Comparison of ENCODE assay signal across 8 cellular contexts in the genomic region with DNA sequence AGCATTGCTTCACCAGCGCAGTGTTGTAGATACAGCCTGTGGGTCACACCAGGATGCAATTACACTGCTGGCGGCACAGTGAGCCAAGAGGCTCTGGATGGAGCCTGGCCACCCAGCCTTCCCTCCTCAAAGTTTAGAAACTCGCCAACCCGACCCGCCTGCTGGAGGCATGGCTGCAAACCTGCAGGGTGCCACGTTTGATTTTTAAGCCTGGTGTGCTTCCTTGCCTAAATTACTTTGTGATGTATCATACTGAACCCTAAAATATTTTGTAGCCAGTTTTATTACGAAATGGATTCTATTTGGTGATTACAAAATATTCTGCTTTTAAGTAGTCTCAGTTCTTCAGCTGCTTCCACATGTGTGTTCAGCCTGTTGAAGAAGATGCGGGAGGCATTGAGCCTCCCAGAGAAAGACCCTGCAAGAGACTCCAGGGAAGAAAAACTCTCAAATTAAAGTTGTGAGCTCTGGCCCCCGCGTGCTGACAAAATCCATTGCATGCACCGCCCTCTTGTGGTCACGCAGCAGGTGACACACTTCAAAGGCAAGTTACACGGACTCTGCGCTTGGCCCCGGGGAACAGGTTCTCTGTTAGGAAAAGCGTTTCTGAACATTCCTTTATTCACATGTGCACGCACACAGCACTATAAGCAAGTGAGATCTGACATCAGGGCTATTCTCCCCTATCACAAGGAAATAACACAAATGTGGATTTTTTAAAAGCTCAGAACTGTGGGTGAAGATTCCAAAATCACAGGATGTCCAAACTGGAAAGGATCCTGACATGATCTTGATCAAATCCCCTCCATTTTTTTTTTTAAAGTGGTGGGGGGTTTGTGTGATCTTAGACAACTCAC.
DNase-seq lines count a peak whose midpoint lies in the region; ATAC-seq and TF ChIP-seq lines count a peak whose summit lies in the region.

No MANE protein-coding gene starts in this region.

- no peaks in the 10 kb centered on the region for H3K9me3 ChIP-seq in CD4-positive, alpha-beta memory T cell (ENCODE audit: control insufficient read depth in 1 of 2, low read length in 2 of 2)
- H3K9me3 ChIP-seq in PC-3 (ENCODE audit: low read length) (no peaks in the 10 kb centered on the region), suprapubic skin (no peaks in the 10 kb centered on the region)

- peaks cover 5 to 7% of the 10 kb centered on the region in 2 donors for H3K27me3 Mint-ChIP-seq in CD4-positive, alpha-beta memory T cell
- H3K27me3 Mint-ChIP-seq in osteocyte (ENCODE audit: unreplicated experiment), result peaks cover 18% of the 10 kb centered on the region

- H3K4me1 ChIP-seq in CD4-positive, alpha-beta memory T cell (ENCODE audit: insufficient read depth, low read length), result no peaks in the 10 kb centered on the region
- H3K4me1 ChIP-seq in PC-3 (ENCODE audit: insufficient read depth, low read length), result no peaks in the 10 kb centered on the region
- peaks cover 3% of the 10 kb centered on the region for H3K4me1 ChIP-seq in suprapubic skin

- no peak overlapping the region for H3K9ac ChIP-seq in PC-3 (ENCODE audit: low read length)

- 25% methylated on average over 16 of the region's 17 CpGs for WGBS in suprapubic skin

- H3K9me3 Mint-ChIP-seq in CD4-positive, alpha-beta memory T cell, result peaks cover 0 to 7% (median under 1%) of the 10 kb centered on the region in 8 donors
- H3K9me3 Mint-ChIP-seq in osteocyte (ENCODE audit: unreplicated experiment), result peaks cover 10% of the 10 kb centered on the region

- peak; percentile 34 to 45 (median 39) for DNase-seq in CD4-positive, alpha-beta memory T cell
- peak; percentile 52 for DNase-seq in HS-5 (ENCODE audit: low read depth)
- DNase-seq in PC-3, result peak; percentile 69
- DNase-seq in activated T-helper 1 cell treated with Interleukin-2 at 50 U/mL for 16 hours (ENCODE audit: low read depth), result peak; percentile 20
- peak; percentile 75 to 94 for DNase-seq in foreskin fibroblast
- no peak for DNase-seq in osteocyte (ENCODE audit: extremely low spot score, unreplicated experiment)
- DNase-seq in suprapubic skin (ENCODE audit: low spot score in 2 of 2), result peak; percentile 89 to 90

- CTCF ChIA-PET in CD4-positive, alpha-beta memory T cell (lab: Charles Lee; ENCODE audit: partially characterized antibody), result interaction anchor here (1.0 to 2.9 kb wide), 4 partner anchors 9 to 428 kb away, joined by 3 to 19 read pairs (median 5); no protein-coding TSS in a partner anchor
- CTCF ChIA-PET in PC-3 (lab: Charles Lee), result interaction anchor here (0.7 to 1.3 kb wide), 6 partner anchors 100 to 414 kb away, joined by 3 to 5 read pairs (median 4); no protein-coding TSS in a partner anchor

- POLR2A ChIA-PET in CD4-positive, alpha-beta memory T cell (lab: Charles Lee; ENCODE audit: partially characterized antibody), result no interaction called here
- POLR2A ChIA-PET in PC-3 (lab: Charles Lee; ENCODE audit: unreplicated experiment), result interaction anchor here (0.5 kb wide), 1 partner anchor 49 kb away, joined by 6 read pairs; no protein-coding TSS in a partner anchor

- ATAC-seq in PC-3, result peak; percentile 89
- ATAC-seq in GM21619 (IDR thresholded peaks at IDR 0.05; ENCODE audit: unreplicated experiment), result no peak

- no TSS peak for BruUV-seq in PC-3 (replicated peaks; lab: Mats Ljungman, UMichigan)

- peak overlapping the region; percentile 39; the same call in 1 of the 2 replicates for H2AFZ ChIP-seq in PC-3 (ENCODE audit: low read length)

- H4K20me1 ChIP-seq in PC-3 (ENCODE audit: low read length), result no peaks in the 10 kb centered on the region

- H3K4me2 ChIP-seq in PC-3 (ENCODE audit: low read length), result no peak overlapping the region

- no peak for TF ChIP-seq EP300 in suprapubic skin (IDR thresholded peaks at IDR 0.05)

- intact Hi-C loops in CD4-positive, alpha-beta memory T cell (cut with micrococcal nuclease), result loop anchor here (5.0 kb wide), 1 partner anchor 428 kb away; no protein-coding TSS in a partner anchor
- intact Hi-C loops in PC-3 (cut with micrococcal nuclease), result loop anchor here (1.0 to 10.0 kb wide), 7 partner anchors 160 to 415 kb away; no protein-coding TSS in a partner anchor

- no peaks in the 10 kb centered on the region for H3F3A ChIP-seq in PC-3 (ENCODE audit: low read length, unreplicated experiment)

- H3K27ac ChIP-seq in CD4-positive, alpha-beta memory T cell (ENCODE audit: low read depth, low read length), result no peak overlapping the region
- H3K27ac ChIP-seq in PC-3 (ENCODE audit: low read length) (no peak overlapping the region), suprapubic skin (peak overlapping the region; percentile 81)

- TF ChIP-seq CTCF in PC-3 (conservative IDR thresholded peaks at IDR 0.05; ENCODE audit: low read depth, low read length) (peak; percentile 92), foreskin fibroblast (IDR thresholded peaks at IDR 0.05; ENCODE audit: low read depth, low read length) (peak; percentile 77), osteocyte (IDR thresholded peaks at IDR 0.05) (peak; percentile 93), suprapubic skin (IDR thresholded peaks at IDR 0.05) (peak; percentile 75 to 79)

- no peaks in the 10 kb centered on the region for H3K36me3 Mint-ChIP-seq in CD4-positive, alpha-beta memory T cell
- no peaks in the 10 kb centered on the region for H3K36me3 Mint-ChIP-seq in osteocyte (ENCODE audit: unreplicated experiment)

- no peaks in the 10 kb centered on the region for H3K9me2 ChIP-seq in PC-3 (replicated peaks; ENCODE audit: low read length)

- no peak overlapping the region for H3K4me3 Mint-ChIP-seq in CD4-positive, alpha-beta memory T cell
- no peak overlapping the region for H3K4me3 Mint-ChIP-seq in osteocyte (ENCODE audit: unreplicated experiment)

- no peaks in the 10 kb centered on the region for H3K27me3 ChIP-seq in CD4-positive, alpha-beta memory T cell (ENCODE audit: insufficient read depth, low read length)
- H3K27me3 ChIP-seq in PC-3 (ENCODE audit: low read length) (no peaks in the 10 kb centered on the region), suprapubic skin (no peaks in the 10 kb centered on the region)

- H3K36me3 ChIP-seq in CD4-positive, alpha-beta memory T cell (ENCODE audit: insufficient read depth, low read length), result no peaks in the 10 kb centered on the region
- H3K36me3 ChIP-seq in PC-3 (ENCODE audit: low read depth, low read length) (no peaks in the 10 kb centered on the region), suprapubic skin (no peaks in the 10 kb centered on the region)

- peaks cover 2 to 5% (median 4%) of the 10 kb centered on the region in 4 donors for H3K4me1 Mint-ChIP-seq in CD4-positive, alpha-beta memory T cell
- H3K4me1 Mint-ChIP-seq in osteocyte (ENCODE audit: unreplicated experiment), result no peaks in the 10 kb centered on the region

- TF ChIP-seq POLR2A in suprapubic skin (IDR thresholded peaks at IDR 0.05), result peak in 1 of 2 donors; percentile 18

- no peak overlapping the region for H3K4me3 ChIP-seq in CD4-positive, alpha-beta memory T cell (ENCODE audit: low read length in 2 of 2)
- H3K4me3 ChIP-seq in PC-3 (ENCODE audit: low read length) (no peak overlapping the region), foreskin fibroblast (ENCODE audit: low read depth in 1 of 2, low read length in 2 of 2) (peak overlapping the region in 1 of 2 donors; percentile 66), suprapubic skin (no peak overlapping the region)

- no peaks in the 10 kb centered on the region for H3K79me2 ChIP-seq in PC-3 (ENCODE audit: low read length)

- no peak overlapping the region for H3K27ac Mint-ChIP-seq in CD4-positive, alpha-beta memory T cell
- no peak overlapping the region for H3K27ac Mint-ChIP-seq in osteocyte (ENCODE audit: unreplicated experiment)
